Comparison of ENCODE assay signal across 15 cellular contexts in genomic region chr19:11194657-11195056, GRCh38. TPM values are rescaled to one million over a fixed set of nuclear protein-coding genes. Genes with fewer than 3 reads are reported as not detected.
A peak's percentile ranks its signal among the peaks of the same experiment; 100 is the strongest.
DNase-seq lines count a peak whose midpoint lies in the region; ATAC-seq, FAIRE-seq and TF ChIP-seq lines count a peak whose summit lies in the region.
"Had no signal": no experiment of that assay in that cellular context is flagged by ENCODE, and none has a peak within 500 bp of the region (broad histone marks: within the 10 kb centered on the region; RNA-seq: fewer than 3 reads in every experiment).

No MANE protein-coding gene starts in this region.

- H3K9ac ChIP-seq in liver (ENCODE audit: low read depth in 1 of 2, low read length in 2 of 2) (no peak overlapping the region), HepG2 (ENCODE audit: insufficient read depth, low read depth, low read length) (no peak overlapping the region), MM.1S (ENCODE audit: low read length) (no peak overlapping the region)

- H3K27ac ChIP-seq in liver (ENCODE audit: low read depth in 1 of 2, low read length in 2 of 2) (peak overlapping the region; percentile 29 to 41), HepG2 (ENCODE audit: extremely low read length, insufficient read depth, low read length) (no peak overlapping the region), esophagus (ENCODE audit: low read depth in 2 of 2, low read length in 1 of 2) (peak overlapping the region; percentile 31 to 81), ovary (peak overlapping the region; percentile 76 to 86), MM.1S (ENCODE audit: low read length) (no peak overlapping the region)
- H3K27ac ChIP-seq: foreskin keratinocyte had no signal

- POLR2A ChIA-PET in HepG2 (lab: Yijun Ruan, JAX) = no interaction called here

- no peak for FAIRE-seq in HepG2 (lab: Jason Lieb, UNC)

- TF ChIP-seq CTCF in liver (IDR thresholded peaks at IDR 0.05; ENCODE audit: low read depth, low read length, missing input control) (no peak), HepG2 (CRISPR knock-in tag; IDR thresholded peaks at IDR 0.05) (no peak), ovary (IDR thresholded peaks at IDR 0.05) (no peak), MM.1S (IDR thresholded peaks at IDR 0.05; ENCODE audit: low read length) (no peak)

- 60% methylated on average over 9 of the region's 9 CpGs for WGBS in liver
- WGBS in HepG2 (ENCODE audit: low lambda C conversion rate) = 88% methylated on average over 5 of the region's 9 CpGs
- WGBS in esophagus, 2 donors = 44 to 48% methylated on average over 8 to 9 of the region's 9 CpGs
- 5 to 6% (median 5%) methylated on average over 9 of the region's 9 CpGs for WGBS in ovary, 3 donors

- no peak for TF ChIP-seq EP300 in HepG2 (IDR thresholded peaks at IDR 0.05; ENCODE audit: low read depth in 2 of 2, low read length in 2 of 2)
- no peak for TF ChIP-seq EP300 in HepG2 (CRISPR knock-in tag; IDR thresholded peaks at IDR 0.05; ENCODE audit: borderline replicate concordance)
- TF ChIP-seq EP300 in ovary (IDR thresholded peaks at IDR 0.05) = no peak

- CTCF ChIA-PET in HepG2 (lab: Yijun Ruan, JAX; ENCODE audit: low intra/inter-chr PET ratio, low total read pairs) = no interaction called here

- H3K79me2 ChIP-seq in HepG2 (ENCODE audit: insufficient read depth, low read length) (no peaks in the 10 kb centered on the region), MM.1S (ENCODE audit: low read length) (0 out of 2 replicates have a peak, but pooled peaks cover 3% of the 10 kb centered on the region)

- H4K20me1 ChIP-seq in HepG2 (ENCODE audit: insufficient read depth, low read length) (no peaks in the 10 kb centered on the region), MM.1S (ENCODE audit: insufficient read depth, low read length) (no peaks in the 10 kb centered on the region)

- H3F3A ChIP-seq in MM.1S (ENCODE audit: insufficient read depth, low read length) = peaks cover 5% of the 10 kb centered on the region; the same call in 1 of the 2 replicates

- no peaks in the 10 kb centered on the region for H3K9me2 ChIP-seq in MM.1S (replicated peaks; ENCODE audit: insufficient read depth, low read length)

- H3K4me2 ChIP-seq in HepG2 (ENCODE audit: low read depth, low read length) (no peak overlapping the region), MM.1S (ENCODE audit: low read depth, low read length) (no peak overlapping the region)

- intact Hi-C loops in HepG2 (cut with micrococcal nuclease; ENCODE audit: unreplicated experiment) (no loop called here), ovary (cut with DNase I) (loop anchor here in 1 of 4 donors (5.0 kb wide), 1 partner anchor 37 kb away; the partner anchor contains the start of gene SPC24)

- TF ChIP-seq POLR2A in HepG2 (IDR thresholded peaks at IDR 0.05; ENCODE audit: insufficient read depth in 1 of 2, low read depth in 2 of 2, low read length in 2 of 2) (no peak), ovary (IDR thresholded peaks at IDR 0.05) (no peak)

- ATAC-seq in HepG2 (no peak), GM19467 (IDR thresholded peaks at IDR 0.05; ENCODE audit: unreplicated experiment) (no peak)
- ATAC-seq: foreskin keratinocyte, T-cell had no signal

- H3K4me3 ChIP-seq in liver (ENCODE audit: low read depth in 1 of 3, low read length in 3 of 3) (peak overlapping the region in 1 of 3 donors; percentile 12), HepG2 (replicated peaks in 1 of 3; ENCODE audit: insufficient read depth in 1 of 3, low read depth in 2 of 3, low read length in 3 of 3) (no peak overlapping the region), esophagus (ENCODE audit: low read depth in 1 of 2, low read length in 2 of 2) (peak overlapping the region in 1 of 2 donors; percentile 5), ovary (peak overlapping the region; percentile 91), MM.1S (ENCODE audit: low read length) (no peak overlapping the region)

- H2AFZ ChIP-seq in HepG2 (ENCODE audit: low read length) (no peak overlapping the region), MM.1S (ENCODE audit: low read length) (no peak overlapping the region)

- no peaks in the 10 kb centered on the region for H3K27me3 ChIP-seq in liver (ENCODE audit: control insufficient read depth in 4 of 4, insufficient read depth in 4 of 4, low read length in 3 of 4)
- no peaks in the 10 kb centered on the region; a peak in 1 of 5 replicates for H3K27me3 ChIP-seq in HepG2 (ENCODE audit: control insufficient read depth in 1 of 2, insufficient read depth in 2 of 2, low read length in 2 of 2)
- H3K27me3 ChIP-seq in esophagus (ENCODE audit: control insufficient read depth in 1 of 2, insufficient read depth in 2 of 2, low read length in 2 of 2) = no peaks in the 10 kb centered on the region
- no peaks in the 10 kb centered on the region for H3K27me3 ChIP-seq in ovary
- H3K27me3 ChIP-seq in MM.1S (replicated peaks; ENCODE audit: insufficient read depth, low read length) = no peaks in the 10 kb centered on the region
- H3K27me3 ChIP-seq: foreskin keratinocyte had no signal

- in situ Hi-C loops in HepG2 (cut with HindIII; ENCODE audit: extremely low pct_ligation_motif_present, low pct_unique_long_range_greater_than_20kb) = loop anchor here (5.0 kb wide), 1 partner anchor 37 kb away; the partner anchor contains the start of gene SPC24

- DNase-seq in HepG2 (ENCODE audit: low spot score) (no peak), ovary (peak; percentile 61 to 76 (median 72)), NCI-H187 treated with DMSO at 0.1 percent for 48 hours (lab: John Stamatoyannopoulos, UW) (no peak), MM.1S (no peak), cerebellum (ENCODE audit: low spot score) (no peak)
- DNase-seq: AML-193, amniotic stem cell, foreskin keratinocyte, H9, NCI-H345, T-cell had no signal

- H3K9me3 ChIP-seq in liver (ENCODE audit: control insufficient read depth in 4 of 4, low read length in 3 of 4) (no peaks in the 10 kb centered on the region), HepG2 (ENCODE audit: low read length) (no peaks in the 10 kb centered on the region), esophagus (ENCODE audit: control insufficient read depth in 2 of 2, insufficient read depth in 1 of 2, low read depth in 1 of 2, low read length in 1 of 2) (no peaks in the 10 kb centered on the region), ovary (no peaks in the 10 kb centered on the region), MM.1S (replicated peaks; ENCODE audit: insufficient read depth, low read length) (no peaks in the 10 kb centered on the region)

- TF ChIP-seq RAD21 in liver (IDR thresholded peaks at IDR 0.05) (no peak), HepG2 (CRISPR knock-in tag; IDR thresholded peaks at IDR 0.05) (no peak)

- no TSS peak for BruUV-seq in HepG2 (replicated peaks; lab: Mats Ljungman, UMichigan)

- H3K36me3 ChIP-seq in liver (ENCODE audit: control insufficient read depth in 4 of 4, insufficient read depth in 3 of 4, low read depth in 1 of 4, low read length in 3 of 4) (peaks cover 3 to 9% (median 5%) of the 10 kb centered on the region in 4 donors), HepG2 (replicated peaks in 1 of 2; ENCODE audit: control insufficient read depth in 1 of 2, insufficient read depth in 2 of 2, low read length in 2 of 2) (peaks cover 0 to 13% of the 10 kb centered on the region in 2 experiments; a peak in 1 of 5 replicates), esophagus (ENCODE audit: control insufficient read depth in 2 of 2, insufficient read depth in 2 of 2, low read length in 1 of 2) (peaks cover 0 to 17% of the 10 kb centered on the region in 2 donors), ovary (no peaks in the 10 kb centered on the region), MM.1S (replicated peaks; ENCODE audit: insufficient read depth, low read length) (no peaks in the 10 kb centered on the region)

- H3K4me1 ChIP-seq in liver (ENCODE audit: control insufficient read depth in 4 of 4, insufficient read depth in 4 of 4, low read length in 3 of 4) (peaks cover 7 to 74% (median 44%) of the 10 kb centered on the region in 4 donors), HepG2 (ENCODE audit: insufficient read depth, low read length) (peaks cover 25% of the 10 kb centered on the region), esophagus (ENCODE audit: control insufficient read depth in 2 of 2, insufficient read depth in 2 of 2, low read length in 1 of 2) (peaks cover 0 to 11% of the 10 kb centered on the region in 2 donors), ovary (ENCODE audit: insufficient read depth) (peaks cover 19% of the 10 kb centered on the region), MM.1S (ENCODE audit: low read length) (0 out of 2 replicates have a peak, but pooled peaks cover 3% of the 10 kb centered on the region)

RNA-seq across cellular contexts. Expression of gene KANK2, which starts 2.7 kb away (rescaled TPM):
- total RNA-seq in liver (10 to 100 TPM; 51.0 to 67.8 TPM), HepG2 (2016; rRNA removed; fragmentation: Illumina TruSeq; extraction: Trizol) (11.0 and 12.9 TPM in 2 replicates), ovary (100 to 1,000 TPM; 238 to 642 (median 479) TPM), cerebellum (34.3 TPM)
- polyA plus RNA-seq in liver (10 to 100 TPM; 15.0 to 30.3 TPM), HepG2 (2011; rRNA removed) (5.7 and 6.8 TPM in 2 replicates), esophagus (10 to 100 TPM; 33.1 to 53.9 TPM), ovary (100 to 1,000 TPM; 289 to 433 TPM)
- 1.5 TPM in 2 replicates for total RNA-seq in HepG2 (2016; cell fraction: cytosol; rRNA removed; fragmentation: Illumina TruSeq; extraction: Trizol; ENCODE audit: low read depth)
- 10.8 and 16.5 TPM in 2 replicates for total RNA-seq in HepG2 (2016; cell fraction: insoluble cytoplasmic fraction; rRNA removed; fragmentation: Illumina TruSeq; extraction: Trizol)
- total RNA-seq in HepG2 (2016; cell fraction: membrane; rRNA removed; fragmentation: Illumina TruSeq; extraction: Trizol) = 6.2 TPM in 2 replicates
- total RNA-seq in HepG2 (2016; cell fraction: nucleus; rRNA removed; fragmentation: Illumina TruSeq; extraction: Trizol) = 12.8 and 13.5 TPM in 2 replicates
- 4.3 and 5.1 TPM in 2 replicates for polyA plus RNA-seq in HepG2 (2011; cell fraction: cytosol; rRNA removed)
- polyA plus RNA-seq in HepG2 (2011; cell fraction: nucleus; rRNA removed) = 21.5 and 24.8 TPM in 2 replicates
- 7.1 and 11.3 TPM in 2 replicates for polyA plus RNA-seq in HepG2 (2012)
- 0.79 and 1.2 TPM in 2 replicates for polyA plus RNA-seq in HepG2 (2016; cell fraction: cytosol; fragmentation: Illumina TruSeq; extraction: Trizol; ENCODE audit: low read depth)
- 8.4 and 13.7 TPM in 2 replicates for polyA plus RNA-seq in HepG2 (2016; cell fraction: insoluble cytoplasmic fraction; fragmentation: Illumina TruSeq; extraction: Trizol; ENCODE audit: low read depth)
- 2.9 and 3.9 TPM in 2 replicates for polyA plus RNA-seq in HepG2 (2016; cell fraction: membrane; fragmentation: Illumina TruSeq; extraction: Trizol; ENCODE audit: low read depth)
- 27.2 and 28.0 TPM in 2 replicates for polyA plus RNA-seq in HepG2 (2016; cell fraction: nucleus; fragmentation: Illumina TruSeq; extraction: Trizol; ENCODE audit: insufficient read depth, low read depth)
- polyA minus RNA-seq in HepG2 (2011; rRNA and poly(A)+ RNA removed; ENCODE audit: low replicate concordance) = 25.5 and 78.0 TPM in 2 replicates
- 8.5 and 9.8 TPM in 2 replicates for polyA minus RNA-seq in HepG2 (2011; cell fraction: cytosol; rRNA and poly(A)+ RNA removed)
- polyA minus RNA-seq in HepG2 (2011; cell fraction: nucleus; rRNA and poly(A)+ RNA removed) = 5.2 and 9.0 TPM in 2 replicates

RNA-seq across cellular contexts. Expression of gene SPC24, which starts 39.1 kb away (rescaled TPM):
- total RNA-seq in liver (10 to 100 TPM in 1 of 2 donors, under 1 TPM in 1; 0.42 to 72.5 TPM), HepG2 (2016; rRNA removed; fragmentation: Illumina TruSeq; extraction: Trizol) (46.2 and 63.2 TPM in 2 replicates), ovary (1 to 10 TPM in 4 of 7 donors, under 1 TPM in 2, not detected in 1; 0.93 to 2.7 (median 1.0) TPM), cerebellum (13.3 TPM)
- polyA plus RNA-seq in liver (1 to 10 TPM; 1.2 to 1.4 TPM), HepG2 (2011; rRNA removed) (8.8 and 10.0 TPM in 2 replicates), esophagus (10 to 100 TPM in 1 of 2 donors, 1 to 10 TPM in 1; 3.7 to 11.4 TPM), ovary (under 1 TPM; 0.47 to 0.78 TPM)
- 7.6 and 7.9 TPM in 2 replicates for total RNA-seq in HepG2 (2016; cell fraction: cytosol; rRNA removed; fragmentation: Illumina TruSeq; extraction: Trizol; ENCODE audit: low read depth)
- total RNA-seq in HepG2 (2016; cell fraction: insoluble cytoplasmic fraction; rRNA removed; fragmentation: Illumina TruSeq; extraction: Trizol) = 47.6 and 55.0 TPM in 2 replicates
- total RNA-seq in HepG2 (2016; cell fraction: membrane; rRNA removed; fragmentation: Illumina TruSeq; extraction: Trizol) = 21.9 and 24.3 TPM in 2 replicates
- 24.3 and 25.4 TPM in 2 replicates for total RNA-seq in HepG2 (2016; cell fraction: nucleus; rRNA removed; fragmentation: Illumina TruSeq; extraction: Trizol)
- 6.3 and 10.5 TPM in 2 replicates for polyA plus RNA-seq in HepG2 (2011; cell fraction: cytosol; rRNA removed)
- 10.2 and 12.2 TPM in 2 replicates for polyA plus RNA-seq in HepG2 (2011; cell fraction: nucleus; rRNA removed)
- polyA plus RNA-seq in HepG2 (2012) = 3.9 and 8.5 TPM in 2 replicates
- polyA plus RNA-seq in HepG2 (2016; cell fraction: cytosol; fragmentation: Illumina TruSeq; extraction: Trizol; ENCODE audit: low read depth) = 3.0 and 3.9 TPM in 2 replicates
- 26.0 and 27.0 TPM in 2 replicates for polyA plus RNA-seq in HepG2 (2016; cell fraction: insoluble cytoplasmic fraction; fragmentation: Illumina TruSeq; extraction: Trizol; ENCODE audit: low read depth)
- polyA plus RNA-seq in HepG2 (2016; cell fraction: membrane; fragmentation: Illumina TruSeq; extraction: Trizol; ENCODE audit: low read depth) = 7.2 and 8.5 TPM in 2 replicates
- 31.6 and 34.4 TPM in 2 replicates for polyA plus RNA-seq in HepG2 (2016; cell fraction: nucleus; fragmentation: Illumina TruSeq; extraction: Trizol; ENCODE audit: insufficient read depth, low read depth)
- polyA minus RNA-seq in HepG2 (2011; rRNA and poly(A)+ RNA removed; ENCODE audit: low replicate concordance) = 27.2 and 131 TPM in 2 replicates
- polyA minus RNA-seq in HepG2 (2011; cell fraction: cytosol; rRNA and poly(A)+ RNA removed) = 11.4 and 21.7 TPM in 2 replicates
- polyA minus RNA-seq in HepG2 (2011; cell fraction: nucleus; rRNA and poly(A)+ RNA removed) = 8.6 and 9.8 TPM in 2 replicates

RNA-seq across cellular contexts. Expression of gene ANGPTL8, which starts 44.8 kb away (rescaled TPM):
- total RNA-seq in liver (10 to 100 TPM; 32.4 to 33.9 TPM), HepG2 (2016; rRNA removed; fragmentation: Illumina TruSeq; extraction: Trizol) (9.8 and 27.3 TPM in 2 replicates), ovary (under 1 TPM in 3 of 7 donors, not detected in 4; 0.50 to 0.93 (median 0.51) TPM), cerebellum (not detected)
- polyA plus RNA-seq in liver (100 to 1,000 TPM; 101 to 107 TPM), HepG2 (2011; rRNA removed) (243 and 436 TPM in 2 replicates), esophagus (under 1 TPM in 1 of 2 donors, not detected in 1; 0.15 TPM), ovary (under 1 TPM in 1 of 2 donors, not detected in 1; 0.86 TPM)
- total RNA-seq in HepG2 (2016; cell fraction: cytosol; rRNA removed; fragmentation: Illumina TruSeq; extraction: Trizol; ENCODE audit: low read depth) = 8.5 and 9.2 TPM in 2 replicates
- total RNA-seq in HepG2 (2016; cell fraction: insoluble cytoplasmic fraction; rRNA removed; fragmentation: Illumina TruSeq; extraction: Trizol) = 10.0 and 28.0 TPM in 2 replicates
- total RNA-seq in HepG2 (2016; cell fraction: membrane; rRNA removed; fragmentation: Illumina TruSeq; extraction: Trizol) = 4.7 and 6.0 TPM in 2 replicates
- 17.9 and 23.8 TPM in 2 replicates for total RNA-seq in HepG2 (2016; cell fraction: nucleus; rRNA removed; fragmentation: Illumina TruSeq; extraction: Trizol)
- 348 and 360 TPM in 2 replicates for polyA plus RNA-seq in HepG2 (2011; cell fraction: cytosol; rRNA removed)
- polyA plus RNA-seq in HepG2 (2011; cell fraction: nucleus; rRNA removed) = 144 and 221 TPM in 2 replicates
- 51.8 and 140 TPM in 2 replicates for polyA plus RNA-seq in HepG2 (2012)
- polyA plus RNA-seq in HepG2 (2016; cell fraction: cytosol; fragmentation: Illumina TruSeq; extraction: Trizol; ENCODE audit: low read depth) = 5.4 and 8.8 TPM in 2 replicates
- 8.3 and 9.3 TPM in 2 replicates for polyA plus RNA-seq in HepG2 (2016; cell fraction: insoluble cytoplasmic fraction; fragmentation: Illumina TruSeq; extraction: Trizol; ENCODE audit: low read depth)
- polyA plus RNA-seq in HepG2 (2016; cell fraction: membrane; fragmentation: Illumina TruSeq; extraction: Trizol; ENCODE audit: low read depth) = 5.7 and 6.0 TPM in 2 replicates
- polyA plus RNA-seq in HepG2 (2016; cell fraction: nucleus; fragmentation: Illumina TruSeq; extraction: Trizol; ENCODE audit: insufficient read depth, low read depth) = 33.3 and 34.8 TPM in 2 replicates
- polyA minus RNA-seq in HepG2 (2011; rRNA and poly(A)+ RNA removed; ENCODE audit: low replicate concordance) = 46.9 TPM in 1 of 2 replicates, not detected in the other
- polyA minus RNA-seq in HepG2 (2011; cell fraction: cytosol; rRNA and poly(A)+ RNA removed) = 34.2 and 44.2 TPM in 2 replicates
- 16.1 and 21.8 TPM in 2 replicates for polyA minus RNA-seq in HepG2 (2011; cell fraction: nucleus; rRNA and poly(A)+ RNA removed)
- total RNA-seq: foreskin keratinocyte, H9, lung microvascular endothelial cell, T-cell had no signal
- polyA plus RNA-seq: foreskin keratinocyte had no signal

Comparison
In these comparisons a context has a peak if more than half of its experiments do, and no peak if none do; other contexts are left out.
1. H3K27ac ChIP-seq: peak in liver (2 of 2), esophagus (2 of 2) and ovary (2 of 2); none in HepG2 (single experiment) and MM.1S (single experiment).
2. DNase-seq: peak in ovary (5 of 5); none in HepG2 (single experiment), NCI-H187 treated with DMSO at 0.1 percent for 48 hours (single experiment), MM.1S (single experiment) and cerebellum (single experiment).